In the genomic region with DNA sequence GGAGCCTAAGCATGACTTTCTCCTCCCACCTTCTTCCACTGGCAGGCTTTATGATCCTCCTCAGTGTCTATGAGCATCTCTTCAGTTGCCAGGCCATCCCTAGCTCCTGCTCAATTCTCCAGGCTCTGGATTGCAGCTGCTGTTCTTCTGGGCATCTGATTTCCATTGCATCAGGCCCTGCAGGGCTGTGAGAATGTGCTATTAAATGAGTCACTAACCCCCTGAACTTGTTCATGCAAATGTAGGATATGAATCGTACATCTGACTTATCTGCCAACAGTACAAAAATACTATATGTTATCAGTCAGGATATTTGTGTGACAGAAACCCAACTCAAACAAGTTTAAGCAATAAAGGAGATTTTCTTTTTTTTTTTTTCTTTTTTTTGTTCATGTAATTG, we compare ENCODE assay signal across 10 cellular contexts. TPM values are rescaled to one million over a fixed set of nuclear protein-coding genes. Genes with fewer than 3 reads are reported as not detected.
DNase-seq lines count a peak whose midpoint lies in the region; ATAC-seq and TF ChIP-seq lines count a peak whose summit lies in the region.
"Had no signal": no experiment of that assay in that cellular context is flagged by ENCODE, and none has a peak within 500 bp of the region (broad histone marks: within the 10 kb centered on the region; RNA-seq: fewer than 3 reads in every experiment).

No MANE protein-coding gene starts in this region.

- H3K4me2 ChIP-seq in Karpas-422 (ENCODE audit: low read depth, low read length, poor library complexity, severe bottlenecking) (peak overlapping the region; percentile 20), mammary epithelial cell (ENCODE audit: insufficient read depth, low read depth, low read length) (peak overlapping the region; percentile 45)

- POLR2A ChIA-PET in BJ (lab: Charles Lee): no interaction called here

- TF ChIP-seq EP300 in gastroesophageal sphincter (IDR thresholded peaks at IDR 0.05): no peak

- WGBS in mammary epithelial cell (ENCODE audit: low coverage, missing lambda C conversion rate): 0% methylated on average over 1 of the region's 1 CpG
- 58 to 76% methylated on average over 1 of the region's 1 CpG for WGBS in lung, 2 donors
- 18 to 36% methylated on average over 1 of the region's 1 CpG for WGBS in gastroesophageal sphincter (ENCODE audit: low coverage in 1 of 2), 2 donors

- H3K27ac ChIP-seq in Karpas-422 (ENCODE audit: low read length) (no peak overlapping the region), mammary epithelial cell (ENCODE audit: insufficient read depth, low read depth, low read length) (peak overlapping the region; percentile 37), lung (ENCODE audit: low read depth in 1 of 2, low read length in 1 of 2) (no peak overlapping the region), gastroesophageal sphincter (no peak overlapping the region)

- TF ChIP-seq POLR2A in gastroesophageal sphincter (IDR thresholded peaks at IDR 0.05): no peak

- no peaks in the 10 kb centered on the region for H3K9me3 ChIP-seq in Karpas-422 (ENCODE audit: low read length)
- H3K9me3 ChIP-seq in mammary epithelial cell (replicated peaks; ENCODE audit: insufficient read depth, low read length): no peaks in the 10 kb centered on the region
- no peaks in the 10 kb centered on the region for H3K9me3 ChIP-seq in lung (ENCODE audit: control insufficient read depth in 2 of 2, insufficient read depth in 1 of 2, low read length in 1 of 2)
- H3K9me3 ChIP-seq in gastroesophageal sphincter: no peaks in the 10 kb centered on the region

- ATAC-seq in lung (ENCODE audit: insufficient read depth, low FRiP score) (peak; percentile 41), gastroesophageal sphincter (no peak), GM21737 (IDR thresholded peaks at IDR 0.05; ENCODE audit: unreplicated experiment) (no peak)
- ATAC-seq: activated T-helper 17 cell treated with anti-CD3 and anti-CD28 coated beads, Interleukin-2, amount 50 U/mL, for 72 hours had no signal

- DNase-seq in BJ (ENCODE audit: low read depth): peak; percentile 81
- DNase-seq in Karpas-422: no peak
- peak; percentile 92 for DNase-seq in mammary epithelial cell
- DNase-seq in lung (ENCODE audit: low spot score): no peak
- no peak for DNase-seq in cerebellar nuclear complex (lab: John Stamatoyannopoulos, UW)
- DNase-seq in NCI-H2196 treated with DMSO at 0.1 percent for 48 hours (lab: John Stamatoyannopoulos, UW; ENCODE audit: unreplicated experiment): no peak
- DNase-seq: NCI-H1105 treated with DMSO at 0.1 percent for 48 hours had no signal

- peak overlapping the region; percentile 36; the same call in 1 of the 2 replicates for H2AFZ ChIP-seq in Karpas-422 (ENCODE audit: low read length)
- no peak overlapping the region for H2AFZ ChIP-seq in mammary epithelial cell (ENCODE audit: low read depth, low read length)

- H4K20me1 ChIP-seq in Karpas-422 (ENCODE audit: insufficient read depth, low read depth, low read length) (no peaks in the 10 kb centered on the region), mammary epithelial cell (ENCODE audit: insufficient read depth, low read length) (no peaks in the 10 kb centered on the region)

- no peaks in the 10 kb centered on the region for H3K27me3 ChIP-seq in BJ (ENCODE audit: control insufficient read depth, insufficient read depth, low read length)
- no peaks in the 10 kb centered on the region for H3K27me3 ChIP-seq in Karpas-422 (ENCODE audit: low read length)
- no peaks in the 10 kb centered on the region for H3K27me3 ChIP-seq in mammary epithelial cell (ENCODE audit: insufficient read depth, low read length)
- H3K27me3 ChIP-seq in lung (ENCODE audit: control insufficient read depth, insufficient read depth): no peaks in the 10 kb centered on the region
- no peaks in the 10 kb centered on the region for H3K27me3 ChIP-seq in gastroesophageal sphincter

- CTCF ChIA-PET in BJ (lab: Yijun Ruan, JAX): interaction anchor here (0.7 to 1.5 kb wide), 4 partner anchors 10 to 110 kb away, joined by 3 to 9 read pairs (median 4); no protein-coding TSS in a partner anchor
- CTCF ChIA-PET in mammary epithelial cell (lab: Charles Lee; ENCODE audit: low non-redundant PET): no interaction called here

- H3K36me3 ChIP-seq in BJ (ENCODE audit: control insufficient read depth, insufficient read depth, low read length) (peaks cover 4% of the 10 kb centered on the region; the same call in 1 of the 2 replicates), Karpas-422 (ENCODE audit: insufficient read depth, low read length) (no peaks in the 10 kb centered on the region), mammary epithelial cell (ENCODE audit: insufficient read depth, low read length) (no peaks in the 10 kb centered on the region), lung (ENCODE audit: control insufficient read depth in 2 of 2, insufficient read depth in 2 of 2, low read length in 2 of 2) (no peaks in the 10 kb centered on the region), gastroesophageal sphincter (no peaks in the 10 kb centered on the region)

- no peaks in the 10 kb centered on the region for H3K79me2 ChIP-seq in Karpas-422 (ENCODE audit: low read length)
- H3K79me2 ChIP-seq in mammary epithelial cell (ENCODE audit: insufficient read depth, low read length): peaks cover 37% of the 10 kb centered on the region

- peaks cover 9% of the 10 kb centered on the region for H3K4me1 ChIP-seq in Karpas-422 (ENCODE audit: low read length)
- peaks cover 31% of the 10 kb centered on the region for H3K4me1 ChIP-seq in mammary epithelial cell (ENCODE audit: insufficient read depth, low read length)
- H3K4me1 ChIP-seq in lung (ENCODE audit: control insufficient read depth in 2 of 2, insufficient read depth in 2 of 2, low read length in 2 of 2): no peaks in the 10 kb centered on the region
- H3K4me1 ChIP-seq in gastroesophageal sphincter: no peaks in the 10 kb centered on the region

- BruUV-seq in mammary epithelial cell (replicated peaks; lab: Mats Ljungman, UMichigan): no TSS peak

- intact Hi-C loops in mammary epithelial cell (cut with micrococcal nuclease): loop anchor here (1.0 kb wide), 1 partner anchor 26 kb away; the partner anchor contains the start of gene EIF2AK4

- H3K9me2 ChIP-seq in Karpas-422 (replicated peaks; ENCODE audit: insufficient read depth, low read length): no peaks in the 10 kb centered on the region

- H3K4me3 ChIP-seq in BJ (ENCODE audit: low read depth, low read length) (no peak overlapping the region), Karpas-422 (ENCODE audit: low read length) (no peak overlapping the region), mammary epithelial cell (replicated peaks in 1 of 3; ENCODE audit: insufficient read depth in 1 of 3, low read depth in 2 of 3, low read length in 3 of 3) (no peak overlapping the region), lung (no peak overlapping the region), gastroesophageal sphincter (no peak overlapping the region)

- H3K9ac ChIP-seq in Karpas-422 (ENCODE audit: low read length) (no peak overlapping the region), mammary epithelial cell (ENCODE audit: insufficient read depth, low read length) (no peak overlapping the region)

- TF ChIP-seq CTCF in BJ (IDR thresholded peaks at IDR 0.05; ENCODE audit: insufficient read depth, low read depth, low read length) (no peak), mammary epithelial cell (conservative IDR thresholded peaks at IDR 0.05 in 1 of 2, IDR thresholded peaks at IDR 0.05 in 1 of 2; ENCODE audit: extremely low read depth in 1 of 2, insufficient read depth in 1 of 2, low read depth in 1 of 2, low read length in 2 of 2) (no peak), lung (IDR thresholded peaks at IDR 0.05; ENCODE audit: control extremely low read depth, extremely low read depth) (no peak), gastroesophageal sphincter (IDR thresholded peaks at IDR 0.05) (no peak)

- in situ Hi-C loops in mammary epithelial cell (cut with MboI; ENCODE audit: low sequenced_read_pairs in 2 of 2): no loop called here

- dilution Hi-C loops in mammary epithelial cell (cut with HindIII; ENCODE audit: low sequenced_read_pairs): loop anchor here (5.0 kb wide), 1 partner anchor 39 kb away; no protein-coding TSS in a partner anchor

RNA-seq across cellular contexts. Expression of gene GPR176, which starts 11.9 kb away (rescaled TPM):
- polyA plus RNA-seq in BJ (2011; rRNA removed) (241 and 319 TPM in 2 replicates), mammary epithelial cell (16.2 TPM), lung (1 to 10 TPM; 1.7 to 7.3 TPM)
- 393 and 614 TPM in 2 replicates for polyA minus RNA-seq in BJ (2011; rRNA and poly(A)+ RNA removed)
- 0.07 TPM in 1 of 2 replicates, not detected in the other for total RNA-seq in Karpas-422 (2014; rRNA removed; shearing (Covaris generic); ENCODE audit: low replicate concordance)
- total RNA-seq in mammary epithelial cell (10 to 100 TPM in 1 of 2 donors, 1 to 10 TPM in 1; 4.3 to 20.7 TPM), lung (1 to 10 TPM; 5.9 to 9.0 TPM), gastroesophageal sphincter (10 to 100 TPM in 1 of 4 donors, 1 to 10 TPM in 3; 1.6 to 11.8 (median 4.6) TPM)
- 47.5 TPM for polyA minus RNA-seq in mammary epithelial cell

RNA-seq across cellular contexts. Expression of gene EIF2AK4, which starts 25.7 kb away (rescaled TPM):
- 81.1 and 82.7 TPM in 2 replicates for polyA plus RNA-seq in BJ (2011; rRNA removed)
- 73.1 and 87.7 TPM in 2 replicates for polyA minus RNA-seq in BJ (2011; rRNA and poly(A)+ RNA removed)
- total RNA-seq in Karpas-422 (2014; rRNA removed; shearing (Covaris generic); ENCODE audit: low replicate concordance): 24.0 and 42.5 TPM in 2 replicates
- 10 to 100 TPM; 71.3 to 84.2 TPM for total RNA-seq in mammary epithelial cell
- 83.6 TPM for polyA plus RNA-seq in mammary epithelial cell
- 112 TPM for polyA minus RNA-seq in mammary epithelial cell
- 10 to 100 TPM; 35.8 to 45.2 TPM for total RNA-seq in lung
- polyA plus RNA-seq in lung: 10 to 100 TPM; 19.2 to 92.6 TPM
- 10 to 100 TPM; 26.1 to 48.8 (median 39.1) TPM for total RNA-seq in gastroesophageal sphincter

Comparison
In these comparisons a context has a peak if more than half of its experiments do, and no peak if none do; other contexts are left out.
1. DNase-seq: peak in BJ (single experiment) and mammary epithelial cell (single experiment); none in Karpas-422 (single experiment), lung (single experiment), cerebellar nuclear complex (0 of 2) and NCI-H2196 treated with DMSO at 0.1 percent for 48 hours (single experiment).